ENCODE assay signal across 17 cellular contexts in genomic region chr1:197029749-197030148, GRCh38. TPM values are rescaled to one million over a fixed set of nuclear protein-coding genes. Genes with fewer than 3 reads are reported as not detected.
DNase-seq lines count a peak whose midpoint lies in the region; ATAC-seq, FAIRE-seq and TF ChIP-seq lines count a peak whose summit lies in the region.
"Had no signal": no experiment of that assay in that cellular context is flagged by ENCODE, and none has a peak within 500 bp of the region (broad histone marks: within the 10 kb centered on the region; RNA-seq: fewer than 3 reads in every experiment).

No MANE protein-coding gene starts in this region.

- H3K27ac ChIP-seq in endothelial cell of umbilical vein (ENCODE audit: insufficient read depth, low read depth, low read length) (no peak overlapping the region), mesenchymal stem cell (ENCODE audit: low read length, poor library complexity, severe bottlenecking) (no peak overlapping the region)

- POLR2A ChIA-PET in endothelial cell of umbilical vein (lab: Charles Lee), result no interaction called here

- BruUV-seq in endothelial cell of umbilical vein (replicated peaks; lab: Mats Ljungman, UMichigan), result no TSS peak

- no peak for FAIRE-seq in endothelial cell of umbilical vein (lab: Jason Lieb, UNC)
- FAIRE-seq: GM19239, H54 had no signal

- H3K4me3 ChIP-seq in endothelial cell of umbilical vein (replicated peaks in 1 of 3; ENCODE audit: insufficient read depth in 1 of 3, low read depth in 1 of 3, low read length in 3 of 3) (no peak overlapping the region), mesenchymal stem cell (ENCODE audit: insufficient read depth in 1 of 2, low read depth in 1 of 2, low read length in 2 of 2) (peak overlapping the region in 1 of 2 experiments; percentile 47)

- DNase-seq in EH (ENCODE audit: low read depth), result peak; percentile 6
- DNase-seq in NCI-H226, result peak; percentile 37
- peak; percentile 17 for DNase-seq in endothelial cell of umbilical vein (ENCODE audit: low read depth, low spot score)
- no peak for DNase-seq in mesenchymal stem cell
- DNase-seq in NCI-H2107 (lab: John Stamatoyannopoulos, UW), result no peak
- DNase-seq in activated naive CD4-positive, alpha-beta T cell treated with anti-CD3 and anti-CD28 coated beads, Interleukin-2, amount 50 U/mL, for 16 hours, result no peak
- no peak for DNase-seq in SHP77 (lab: John Stamatoyannopoulos, UW)
- DNase-seq: COR-L47, NCI-H1930, NCI-H2171, NCI-H446 treated with DMSO at 0.1 percent for 48 hours had no signal

- no peak overlapping the region for H2AK5ac ChIP-seq in mesenchymal stem cell (ENCODE audit: low read length, severe bottlenecking)

- CTCF ChIA-PET in endothelial cell of umbilical vein (lab: Charles Lee), result interaction anchor here (1.1 kb wide), 1 partner anchor 16 kb away, joined by 3 read pairs; no protein-coding TSS in a partner anchor

- no peaks in the 10 kb centered on the region for H3K9me1 ChIP-seq in endothelial cell of umbilical vein (replicated peaks; ENCODE audit: control insufficient read depth, extremely low read depth, insufficient read depth, low read length)

- H3K23ac ChIP-seq in mesenchymal stem cell (ENCODE audit: low read length in 2 of 2), result no peak overlapping the region

- no peak for ATAC-seq in GM18909 (IDR thresholded peaks at IDR 0.05; ENCODE audit: poor library complexity, unreplicated experiment)
- ATAC-seq: Right ventricle myocardium inferior had no signal

- dilution Hi-C loops in endothelial cell of umbilical vein (cut with MboI; ENCODE audit: extremely low pct_ligation_motif_present, low sequenced_read_pairs), result no loop called here

- intact Hi-C loops in endothelial cell of umbilical vein (cut with micrococcal nuclease), result no loop called here

- no peak overlapping the region for H3K18ac ChIP-seq in mesenchymal stem cell (ENCODE audit: low read depth in 1 of 2, low read length in 2 of 2)

- no peaks in the 10 kb centered on the region for H4K20me1 ChIP-seq in endothelial cell of umbilical vein (replicated peaks; ENCODE audit: control insufficient read depth, extremely low read depth, insufficient read depth, low read length)

- H2BK120ac ChIP-seq in mesenchymal stem cell (ENCODE audit: low read depth, low read length), result no peak overlapping the region

- H4K8ac ChIP-seq in mesenchymal stem cell (ENCODE audit: low read length), result no peak overlapping the region

- H2AFZ ChIP-seq in endothelial cell of umbilical vein (ENCODE audit: low read depth, low read length) (no peak overlapping the region), mesenchymal stem cell (ENCODE audit: low read depth, low read length) (no peak overlapping the region)

- TF ChIP-seq CTCF in endothelial cell of umbilical vein (IDR thresholded peaks at IDR 0.05; ENCODE audit: extremely low read depth in 1 of 2, insufficient read depth in 1 of 2, low read depth in 1 of 2, low read length in 2 of 2), result no peak

- H3K36me3 ChIP-seq in endothelial cell of umbilical vein (ENCODE audit: control insufficient read depth in 2 of 2, extremely low read depth in 1 of 2, insufficient read depth in 2 of 2, low read length in 2 of 2), result no peaks in the 10 kb centered on the region
- no peaks in the 10 kb centered on the region for H3K36me3 ChIP-seq in mesenchymal stem cell (ENCODE audit: control insufficient read depth in 1 of 2, insufficient read depth in 2 of 2, low read depth in 1 of 2, low read length in 2 of 2)

- H3K4me2 ChIP-seq in endothelial cell of umbilical vein (ENCODE audit: insufficient read depth, low read length) (no peak overlapping the region), mesenchymal stem cell (ENCODE audit: low read length, poor library complexity, severe bottlenecking) (no peak overlapping the region)

- H3K79me1 ChIP-seq in mesenchymal stem cell (replicated peaks; ENCODE audit: low read length, poor library complexity, severe bottlenecking), result no peaks in the 10 kb centered on the region

- H3K9me3 ChIP-seq in endothelial cell of umbilical vein (replicated peaks; ENCODE audit: control insufficient read depth, insufficient read depth, low read length) (no peaks in the 10 kb centered on the region), mesenchymal stem cell (ENCODE audit: control insufficient read depth, low read length) (no peaks in the 10 kb centered on the region)

- H2BK12ac ChIP-seq in mesenchymal stem cell (ENCODE audit: low read length in 2 of 2), result no peak overlapping the region

- H3K9ac ChIP-seq in endothelial cell of umbilical vein (replicated peaks; ENCODE audit: extremely low read depth, insufficient read depth, low read length), result no peak overlapping the region
- peak overlapping the region; percentile 62 for H3K9ac ChIP-seq in mesenchymal stem cell (ENCODE audit: low read length)

- no peak overlapping the region for H3K4ac ChIP-seq in mesenchymal stem cell (ENCODE audit: low read depth in 1 of 2, low read length in 2 of 2)

- H3K79me2 ChIP-seq in endothelial cell of umbilical vein (ENCODE audit: control insufficient read depth, insufficient read depth, low read length), result no peaks in the 10 kb centered on the region

- H3K4me1 ChIP-seq in endothelial cell of umbilical vein (ENCODE audit: control insufficient read depth, extremely low read depth, insufficient read depth, low read length) (peaks cover 7% of the 10 kb centered on the region), mesenchymal stem cell (ENCODE audit: control insufficient read depth, insufficient read depth, low read depth, low read length) (no peaks in the 10 kb centered on the region)

- no peak overlapping the region for H2BK15ac ChIP-seq in mesenchymal stem cell (ENCODE audit: low read depth, poor library complexity, severe bottlenecking)

- H4K91ac ChIP-seq in mesenchymal stem cell (ENCODE audit: low read length), result no peak overlapping the region

- H3K27me3 ChIP-seq in endothelial cell of umbilical vein (ENCODE audit: control insufficient read depth in 2 of 2, insufficient read depth in 2 of 2, low read length in 2 of 2), result no peaks in the 10 kb centered on the region
- no peaks in the 10 kb centered on the region for H3K27me3 ChIP-seq in mesenchymal stem cell (ENCODE audit: control insufficient read depth in 1 of 2, insufficient read depth in 1 of 2, low read length in 2 of 2)

- H2BK5ac ChIP-seq in mesenchymal stem cell (ENCODE audit: low read depth, low read length, poor library complexity, severe bottlenecking), result no peak overlapping the region

- no peak for TF ChIP-seq POLR2A in endothelial cell of umbilical vein (IDR thresholded peaks at IDR 0.05; ENCODE audit: low read depth, low read length)

- no peak overlapping the region for H3K14ac ChIP-seq in mesenchymal stem cell (ENCODE audit: low read length in 2 of 2)

TF ChIP-seq in endothelial cell of umbilical vein, 7 proteins besides CTCF, POLR2A, EP300 and RAD21:
- no peak for TF ChIP-seq EZH2 (IDR thresholded peaks at IDR 0.05; ENCODE audit: borderline replicate concordance, low read depth, low read length, severe bottlenecking)
- TF ChIP-seq FOS (IDR thresholded peaks at IDR 0.05; ENCODE audit: borderline replicate concordance, insufficient read depth, low read length), result peak; percentile 88
- TF ChIP-seq MAX (IDR thresholded peaks at IDR 0.05; ENCODE audit: insufficient read depth, insufficient read length), result no peak
- TF ChIP-seq POLR2AphosphoS5 (IDR thresholded peaks at IDR 0.05; ENCODE audit: insufficient read depth, low read depth, low read length), result no peak
- no peak for TF ChIP-seq JUN (IDR thresholded peaks at IDR 0.05; ENCODE audit: borderline replicate concordance, insufficient read depth, insufficient read length, low read depth)
- TF ChIP-seq GATA2 (IDR thresholded peaks at IDR 0.05; ENCODE audit: insufficient read depth, insufficient read length, low read depth, low read length), result peak; percentile 92
- TF ChIP-seq MYC (IDR thresholded peaks at IDR 0.05; ENCODE audit: low read depth, low read length), result no peak

RNA-seq across cellular contexts. Expression of gene F13B, which starts 37.3 kb away (rescaled TPM):
- not detected in 2 replicates for total RNA-seq in endothelial cell of umbilical vein
- not detected in 2 replicates for polyA plus RNA-seq in endothelial cell of umbilical vein
- polyA plus RNA-seq in endothelial cell of umbilical vein (2011; cell fraction: cytosol; rRNA removed), result not detected in 2 replicates
- polyA plus RNA-seq in endothelial cell of umbilical vein (2011; cell fraction: nucleus; rRNA removed), result not detected in 2 replicates
- polyA plus RNA-seq in endothelial cell of umbilical vein (2012), result not detected in 2 replicates
- not detected in 2 replicates for polyA minus RNA-seq in endothelial cell of umbilical vein
- polyA minus RNA-seq in endothelial cell of umbilical vein (2011; cell fraction: cytosol; rRNA and poly(A)+ RNA removed), result not detected
- not detected in 2 replicates for polyA minus RNA-seq in endothelial cell of umbilical vein (2011; cell fraction: nucleus; rRNA and poly(A)+ RNA removed)
- polyA plus RNA-seq in mesenchymal stem cell (2013, experiment 1 of 2), result not detected
- not detected for polyA plus RNA-seq in mesenchymal stem cell (2013, experiment 2 of 2)
- total RNA-seq: A673, Daoy, Right ventricle myocardium inferior had no signal

RNA-seq across cellular contexts. Expression of gene CFHR5, which starts 52.4 kb away (rescaled TPM):
- not detected in 2 replicates for total RNA-seq in endothelial cell of umbilical vein
- not detected in 2 replicates for polyA plus RNA-seq in endothelial cell of umbilical vein
- polyA plus RNA-seq in endothelial cell of umbilical vein (2011; cell fraction: cytosol; rRNA removed), result not detected in 2 replicates
- polyA plus RNA-seq in endothelial cell of umbilical vein (2011; cell fraction: nucleus; rRNA removed), result not detected in 2 replicates
- polyA plus RNA-seq in endothelial cell of umbilical vein (2012), result not detected in 2 replicates
- not detected in 2 replicates for polyA minus RNA-seq in endothelial cell of umbilical vein
- polyA minus RNA-seq in endothelial cell of umbilical vein (2011; cell fraction: cytosol; rRNA and poly(A)+ RNA removed), result not detected
- not detected in 2 replicates for polyA minus RNA-seq in endothelial cell of umbilical vein (2011; cell fraction: nucleus; rRNA and poly(A)+ RNA removed)
- polyA plus RNA-seq in mesenchymal stem cell (2013, experiment 1 of 2), result not detected
- not detected for polyA plus RNA-seq in mesenchymal stem cell (2013, experiment 2 of 2)
- total RNA-seq: A673, Daoy, Right ventricle myocardium inferior had no signal

Comparison
In these comparisons a context has a peak if more than half of its experiments do, and no peak if none do; other contexts are left out.
1. DNase-seq: peak in EH (single experiment), NCI-H226 (single experiment) and endothelial cell of umbilical vein (single experiment); none in mesenchymal stem cell (single experiment), NCI-H2107 (single experiment), activated naive CD4-positive, alpha-beta T cell treated with anti-CD3 and anti-CD28 coated beads, Interleukin-2, amount 50 U/mL, for 16 hours (single experiment) and SHP77 (0 of 2).